12 cellular contexts compared by ENCODE assay signal in the genomic region with DNA sequence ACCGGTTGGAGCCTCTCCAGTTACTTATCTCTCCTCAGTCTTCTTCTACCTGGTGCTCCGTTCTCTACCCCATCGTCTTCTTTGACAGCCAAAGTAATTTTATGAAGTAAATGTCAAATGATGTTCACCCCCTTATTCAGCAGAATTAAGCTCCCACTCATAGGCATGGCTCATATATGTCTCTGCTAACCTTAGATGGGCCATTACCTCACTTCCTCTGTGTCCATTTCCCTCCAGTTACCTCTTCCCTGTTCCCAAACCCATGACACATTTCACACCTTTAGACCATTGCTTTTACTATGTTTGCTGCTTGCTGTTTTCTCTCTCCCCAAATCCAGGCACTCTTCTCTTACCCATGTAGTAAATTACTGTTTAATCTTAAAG.
"Had no signal": no experiment of that assay in that cellular context is flagged by ENCODE, and none has a peak within 500 bp of the region (broad histone marks: within the 10 kb centered on the region; RNA-seq: fewer than 3 reads in every experiment).

No MANE protein-coding gene starts in this region.

- H3K4me1 Mint-ChIP-seq: activated B cell treated with CpG ODN at 0.5 μM for 24 hours had no signal

- DNase-seq: activated B cell treated with CpG ODN at 0.5 μM for 24 hours; activated CD4-positive, alpha-beta T cell treated with anti-CD3 and anti-CD28 coated beads, Interleukin-2, amount 50 U/mL, for 1 hour; activated naive CD4-positive, alpha-beta T cell treated with anti-CD3 and anti-CD28 coated beads, Interleukin-2, amount 50 U/mL, for 16 hours; amniotic stem cell; dermis blood vessel endothelial cell; effector memory CD4-positive, alpha-beta T cell; left ventricle myocardium superior; right cardiac atrium; SJCRH30; testis had no signal

- H3K4me3 Mint-ChIP-seq: activated B cell treated with CpG ODN at 0.5 μM for 24 hours, neural progenitor cell, type B pancreatic cell had no signal

- ATAC-seq: left ventricle myocardium superior, right cardiac atrium had no signal

- H3K27ac Mint-ChIP-seq: activated B cell treated with CpG ODN at 0.5 μM for 24 hours, neural progenitor cell, type B pancreatic cell had no signal

- H3K36me3 Mint-ChIP-seq: type B pancreatic cell had no signal
